ENCODE assay signal across 1 cellular context in genomic region chr4:173130671-173131070, GRCh38.
TF ChIP-seq lines count a peak whose summit lies in the region.

No MANE protein-coding gene starts in this region.

TF ChIP-seq in GM23338, 12 proteins besides CTCF, POLR2A, EP300 and RAD21 (continued from another document):
- TF ChIP-seq REST (IDR thresholded peaks at IDR 0.05; ENCODE audit: unreplicated experiment) (no peak), CREB1 (CRISPR knock-in tag; IDR thresholded peaks at IDR 0.05; ENCODE audit: low read depth) (no peak), JUNB (IDR thresholded peaks at IDR 0.05; ENCODE audit: unreplicated experiment) (no peak)
